ENCODE assay signal across 17 cellular contexts in the genomic region with DNA sequence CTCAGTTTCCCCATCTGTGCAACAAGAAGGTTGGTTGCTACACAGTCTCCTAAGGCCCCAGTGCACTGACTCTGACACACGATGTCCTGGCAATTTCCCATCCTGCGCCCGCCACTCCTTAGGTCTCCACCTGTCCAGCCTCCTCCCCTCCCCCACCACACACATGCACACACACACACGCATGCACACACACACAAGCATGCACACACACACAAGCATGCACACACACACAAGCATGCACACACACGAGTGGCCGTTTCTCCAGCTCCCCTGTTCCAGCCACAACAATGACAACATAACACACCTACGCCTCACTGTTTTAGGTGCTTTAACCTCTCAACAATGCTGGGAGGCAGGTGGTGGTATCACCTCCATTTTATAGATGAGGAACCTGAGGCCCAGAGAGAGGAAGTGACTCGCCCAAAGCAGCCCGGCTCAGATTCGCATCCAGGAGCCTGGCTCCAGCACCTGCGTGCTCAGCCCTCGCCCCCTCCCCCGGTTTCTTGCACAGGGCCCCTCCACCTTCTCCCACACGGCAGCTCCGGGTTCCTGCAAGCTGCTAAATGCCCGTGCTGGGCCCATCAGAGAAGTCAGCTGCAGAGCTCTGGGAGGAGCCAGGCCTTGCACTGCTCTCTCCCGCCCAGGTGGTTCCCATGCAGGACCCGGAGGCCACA. TPM values are rescaled to one million over a fixed set of nuclear protein-coding genes. Genes with fewer than 3 reads are reported as not detected.
DNase-seq lines count a peak whose midpoint lies in the region; ATAC-seq and TF ChIP-seq lines count a peak whose summit lies in the region.
"Had no signal": no experiment of that assay in that cellular context is flagged by ENCODE, and none has a peak within 500 bp of the region (broad histone marks: within the 10 kb centered on the region; RNA-seq: fewer than 3 reads in every experiment).

No MANE protein-coding gene starts in this region.

- H3K9me3 ChIP-seq in aorta (ENCODE audit: control insufficient read depth, low read length) = no peaks in the 10 kb centered on the region

- peaks cover 66% of the 10 kb centered on the region for H3K4me1 Mint-ChIP-seq in T-helper 1 cell treated with Interleukin-12 subunit alpha and Interleukin-12 subunit beta and Interleukin-4 antibody, amounts not matched to agents 30 μg/mL and 1 μg/mL, for 36 hours (ENCODE audit: low read depth)
- H3K4me1 Mint-ChIP-seq in activated T-helper 1 cell treated with anti-CD3 and anti-CD28 coated beads, Interleukin-12 subunit alpha, Interleukin-12 subunit beta, Interleukin-2, Interleukin-4 antibody, amounts not matched to agents 30 ng/mL and 10 ng/mL and 1 ng/mL, durations not matched to agents 14 hours and 24 hours and 36 hours (ENCODE audit: low read depth) = peaks cover 75% of the 10 kb centered on the region
- peaks cover 34 to 88% (median 79%) of the 10 kb centered on the region in 4 donors for H3K4me1 Mint-ChIP-seq in naive thymus-derived CD8-positive, alpha-beta T cell
- peaks cover 12% of the 10 kb centered on the region for H3K4me1 Mint-ChIP-seq in HFFc6 (ENCODE audit: low read depth)

- H3K36me3 Mint-ChIP-seq in T-helper 1 cell treated with Interleukin-12 subunit alpha and Interleukin-12 subunit beta and Interleukin-4 antibody, amounts not matched to agents 30 μg/mL and 1 μg/mL, for 36 hours (ENCODE audit: low read depth) = peaks cover 72% of the 10 kb centered on the region
- peaks cover 55% of the 10 kb centered on the region for H3K36me3 Mint-ChIP-seq in activated T-helper 1 cell treated with anti-CD3 and anti-CD28 coated beads, Interleukin-12 subunit alpha, Interleukin-12 subunit beta, Interleukin-2, Interleukin-4 antibody, amounts not matched to agents 30 ng/mL and 10 ng/mL and 1 ng/mL, durations not matched to agents 14 hours and 24 hours and 36 hours (ENCODE audit: low read depth)
- peaks cover 0 to 85% (median 29%) of the 10 kb centered on the region in 3 donors for H3K36me3 Mint-ChIP-seq in naive thymus-derived CD8-positive, alpha-beta T cell
- H3K36me3 Mint-ChIP-seq in HFFc6 (ENCODE audit: low read depth) = no peaks in the 10 kb centered on the region

- TF ChIP-seq CTCF in HFFc6 (IDR thresholded peaks at IDR 0.05) = no peak

- 70 to 73% methylated on average over 17 to 18 of the region's 18 CpGs for WGBS in aorta, 2 donors

- H3K27me3 Mint-ChIP-seq in T-helper 1 cell treated with Interleukin-12 subunit alpha and Interleukin-12 subunit beta and Interleukin-4 antibody, amounts not matched to agents 30 μg/mL and 1 μg/mL, for 36 hours (ENCODE audit: low read depth) = no peaks in the 10 kb centered on the region
- no peaks in the 10 kb centered on the region for H3K27me3 Mint-ChIP-seq in activated T-helper 1 cell treated with anti-CD3 and anti-CD28 coated beads, Interleukin-12 subunit alpha, Interleukin-12 subunit beta, Interleukin-2, Interleukin-4 antibody, amounts not matched to agents 30 ng/mL and 10 ng/mL and 1 ng/mL, durations not matched to agents 14 hours and 24 hours and 36 hours (ENCODE audit: insufficient read depth)
- H3K27me3 Mint-ChIP-seq in naive thymus-derived CD8-positive, alpha-beta T cell = no peaks in the 10 kb centered on the region
- H3K27me3 Mint-ChIP-seq in HFFc6 (ENCODE audit: insufficient read depth) = peaks cover 3% of the 10 kb centered on the region

- DNase-seq in T-helper 1 cell (no peak), H7 (peak; percentile 82), aorta (no peak), HFFc6 (no peak), NCI-H2029 treated with DMSO at 0.1 percent for 48 hours (lab: John Stamatoyannopoulos, UW) (no peak)
- DNase-seq in activated T-helper 1 cell treated with anti-CD3 and anti-CD28 coated beads, Interleukin-12 subunit alpha, Interleukin-12 subunit beta, Interleukin-2, Interleukin-4 antibody, amounts not matched to agents 30 ng/mL and 10 ng/mL and 1 ng/mL, durations not matched to agents 14 hours and 24 hours and 36 hours (ENCODE audit: low spot score) = no peak
- DNase-seq in naive thymus-derived CD8-positive, alpha-beta T cell = no peak
- DNase-seq: activated CD4-positive, alpha-beta T cell treated with anti-CD3 and anti-CD28 coated beads, Interleukin-2, amount 50 U/mL, for 48 hours; caudate nucleus; COR-L47; effector CD8-positive, alpha-beta T cell; GDM1; left ventricle myocardium inferior; NCI-H2029; NCI-H748 treated with DMSO at 0.1 percent for 48 hours had no signal

- peak overlapping the region; percentile 21 for H3K4me3 Mint-ChIP-seq in T-helper 1 cell treated with Interleukin-12 subunit alpha and Interleukin-12 subunit beta and Interleukin-4 antibody, amounts not matched to agents 30 μg/mL and 1 μg/mL, for 36 hours
- peak overlapping the region; percentile 33 for H3K4me3 Mint-ChIP-seq in activated T-helper 1 cell treated with anti-CD3 and anti-CD28 coated beads, Interleukin-12 subunit alpha, Interleukin-12 subunit beta, Interleukin-2, Interleukin-4 antibody, amounts not matched to agents 30 ng/mL and 10 ng/mL and 1 ng/mL, durations not matched to agents 14 hours and 24 hours and 36 hours
- peak overlapping the region in 3 of 10 donors; percentile 38 to 40 (median 40) for H3K4me3 Mint-ChIP-seq in naive thymus-derived CD8-positive, alpha-beta T cell
- no peak overlapping the region for H3K4me3 Mint-ChIP-seq in HFFc6

- H3K27me3 ChIP-seq in H7 (ENCODE audit: control insufficient read depth, insufficient read depth, low read length) = no peaks in the 10 kb centered on the region
- H3K27me3 ChIP-seq in aorta (ENCODE audit: control insufficient read depth in 1 of 2, insufficient read depth in 2 of 2, low read length in 1 of 2) = no peaks in the 10 kb centered on the region

- H3K27ac Mint-ChIP-seq in T-helper 1 cell treated with Interleukin-12 subunit alpha and Interleukin-12 subunit beta and Interleukin-4 antibody, amounts not matched to agents 30 μg/mL and 1 μg/mL, for 36 hours = peak overlapping the region; percentile 80
- H3K27ac Mint-ChIP-seq in activated T-helper 1 cell treated with anti-CD3 and anti-CD28 coated beads, Interleukin-12 subunit alpha, Interleukin-12 subunit beta, Interleukin-2, Interleukin-4 antibody, amounts not matched to agents 30 ng/mL and 10 ng/mL and 1 ng/mL, durations not matched to agents 14 hours and 24 hours and 36 hours = peak overlapping the region; percentile 75
- H3K27ac Mint-ChIP-seq in naive thymus-derived CD8-positive, alpha-beta T cell = peak overlapping the region; percentile 74 to 89 (median 80)
- no peak overlapping the region for H3K27ac Mint-ChIP-seq in HFFc6

- H3K4me1 ChIP-seq in aorta (ENCODE audit: control insufficient read depth in 1 of 2, insufficient read depth in 2 of 2, low read length in 2 of 2) = no peaks in the 10 kb centered on the region
- H3K4me1 ChIP-seq: left ventricle myocardium inferior had no signal

- ATAC-seq in naive thymus-derived CD8-positive, alpha-beta T cell = peak in 1 of 2 donors; percentile 37
- ATAC-seq in aorta (ENCODE audit: low FRiP score) = no peak

- H3K36me3 ChIP-seq in H7 (replicated peaks; ENCODE audit: control insufficient read depth, insufficient read depth, low read length) (no peaks in the 10 kb centered on the region), aorta (ENCODE audit: control insufficient read depth in 1 of 2, insufficient read depth in 2 of 2, low read length in 1 of 2) (no peaks in the 10 kb centered on the region)
- H3K36me3 ChIP-seq: left ventricle myocardium inferior had no signal

- H3K4me3 ChIP-seq in H7 (ENCODE audit: insufficient read depth, low read depth, low read length) (no peak overlapping the region), aorta (ENCODE audit: low read length in 2 of 2) (no peak overlapping the region)
- H3K4me3 ChIP-seq: left ventricle myocardium inferior had no signal

- H3K9me3 Mint-ChIP-seq in T-helper 1 cell treated with Interleukin-12 subunit alpha and Interleukin-12 subunit beta and Interleukin-4 antibody, amounts not matched to agents 30 μg/mL and 1 μg/mL, for 36 hours = no peaks in the 10 kb centered on the region
- no peaks in the 10 kb centered on the region for H3K9me3 Mint-ChIP-seq in activated T-helper 1 cell treated with anti-CD3 and anti-CD28 coated beads, Interleukin-12 subunit alpha, Interleukin-12 subunit beta, Interleukin-2, Interleukin-4 antibody, amounts not matched to agents 30 ng/mL and 10 ng/mL and 1 ng/mL, durations not matched to agents 14 hours and 24 hours and 36 hours
- no peaks in the 10 kb centered on the region for H3K9me3 Mint-ChIP-seq in naive thymus-derived CD8-positive, alpha-beta T cell
- peaks cover 4% of the 10 kb centered on the region for H3K9me3 Mint-ChIP-seq in HFFc6

- intact Hi-C loops in activated T-helper 1 cell treated with anti-CD3 and anti-CD28 coated beads, Interleukin-12 subunit alpha, Interleukin-12 subunit beta, Interleukin-2, Interleukin-4 antibody, amounts not matched to agents 30 ng/mL and 10 ng/mL and 1 ng/mL, durations not matched to agents 14 hours and 24 hours and 36 hours (cut with micrococcal nuclease) = no loop called here
- intact Hi-C loops in aorta (cut with DNase I) = no loop called here

- POLR2A ChIA-PET in naive thymus-derived CD8-positive, alpha-beta T cell (lab: Charles Lee) = interaction anchor here (0.8 to 9.0 kb wide), 3 partner anchors 10 to 16 kb away, joined by 3 to 118 read pairs (median 3); partner anchors contain the start of gene CYTH4

- no peak overlapping the region for H3K27ac ChIP-seq in aorta (ENCODE audit: low read depth in 1 of 2, low read length in 2 of 2)
- H3K27ac ChIP-seq: left ventricle myocardium inferior, RWPE1 had no signal

RNA-seq across cellular contexts. Expression of gene CYTH4, which starts 13.0 kb away (rescaled TPM):
- total RNA-seq in H7 (2014; rRNA removed; shearing (Covaris generic)) = not detected in 2 replicates
- 49.5 and 57.1 TPM in 2 replicates for total RNA-seq in activated T-helper 1 cell treated with anti-CD3 and anti-CD28 coated beads, Interleukin-12 subunit alpha, Interleukin-12 subunit beta, Interleukin-2, Interleukin-4 antibody, amounts not matched to agents 30 ng/mL and 10 ng/mL and 1 ng/mL, durations not matched to agents 14 hours and 24 hours and 36 hours
- 100 to 1,000 TPM; 177 to 193 TPM for total RNA-seq in naive thymus-derived CD8-positive, alpha-beta T cell
- polyA plus RNA-seq in naive thymus-derived CD8-positive, alpha-beta T cell = 10 to 100 TPM; 48.9 to 60.8 (median 54.6) TPM
- 10 to 100 TPM; 28.2 to 68.7 TPM for total RNA-seq in aorta
- polyA plus RNA-seq in aorta = 10 to 100 TPM in 1 of 2 donors, 1 to 10 TPM in 1; 4.5 to 15.9 TPM
- under 1 TPM in 1 of 6 experiments, not detected in 5; 0.28 TPM for total RNA-seq in HFFc6 (2021; fragmentation: NEBNext Ultra II Directional; extraction: Animal tissue kit (Norgen Biotek cat#: 25700))

RNA-seq across cellular contexts. Expression of gene RAC2, which starts 51.3 kb away (rescaled TPM):
- 9.4 and 9.6 TPM in 2 replicates for total RNA-seq in H7 (2014; rRNA removed; shearing (Covaris generic))
- total RNA-seq in activated T-helper 1 cell treated with anti-CD3 and anti-CD28 coated beads, Interleukin-12 subunit alpha, Interleukin-12 subunit beta, Interleukin-2, Interleukin-4 antibody, amounts not matched to agents 30 ng/mL and 10 ng/mL and 1 ng/mL, durations not matched to agents 14 hours and 24 hours and 36 hours = 592 and 614 TPM in 2 replicates
- total RNA-seq in naive thymus-derived CD8-positive, alpha-beta T cell = 100 to 1,000 TPM; 295 to 297 TPM
- polyA plus RNA-seq in naive thymus-derived CD8-positive, alpha-beta T cell = 1,000 to 10,000 TPM in 2 of 3 donors, 100 to 1,000 TPM in 1; 740 to 1,115 (median 1,110) TPM
- total RNA-seq in aorta = 10 to 100 TPM; 16.8 to 19.8 TPM
- 10 to 100 TPM in 1 of 2 donors, 1 to 10 TPM in 1; 3.6 to 14.5 TPM for polyA plus RNA-seq in aorta
- total RNA-seq in HFFc6 (2021; fragmentation: NEBNext Ultra II Directional; extraction: Animal tissue kit (Norgen Biotek cat#: 25700)) = 10 to 100 TPM; 29.9 to 57.2 (median 53.5) TPM

Comparison
In these comparisons a context has a peak if more than half of its experiments do, and no peak if none do; other contexts are left out.
1. RNA of gene CYTH4, which starts 13.0 kb away (total RNA-seq): 177 to 193 TPM in naive thymus-derived CD8-positive, alpha-beta T cell, 28.2 to 68.7 TPM in aorta and 49.5 to 57.1 TPM in activated T-helper 1 cell treated with anti-CD3 and anti-CD28 coated beads, Interleukin-12 subunit alpha, Interleukin-12 subunit beta, Interleukin-2, Interleukin-4 antibody, amounts not matched to agents 30 ng/mL and 10 ng/mL and 1 ng/mL, durations not matched to agents 14 hours and 24 hours and 36 hours; 0.28 TPM in HFFc6 and not detected in H7; every median in the first group is over 10 times any median in the second.
2. RNA of gene RAC2, which starts 51.3 kb away (total RNA-seq): 592 to 614 TPM in activated T-helper 1 cell treated with anti-CD3 and anti-CD28 coated beads, Interleukin-12 subunit alpha, Interleukin-12 subunit beta, Interleukin-2, Interleukin-4 antibody, amounts not matched to agents 30 ng/mL and 10 ng/mL and 1 ng/mL, durations not matched to agents 14 hours and 24 hours and 36 hours and 295 to 297 TPM in naive thymus-derived CD8-positive, alpha-beta T cell; 29.9 to 57.2 TPM in HFFc6, 16.8 to 19.8 TPM in aorta and 9.4 to 9.6 TPM in H7; every median in the first group is over 4 times any median in the second.